10 cellular contexts compared by ENCODE assay signal in genomic region chr3:11136871-11137626, GRCh38. TPM values are rescaled to one million over a fixed set of nuclear protein-coding genes. Genes with fewer than 3 reads are reported as not detected.
DNase-seq lines count a peak whose midpoint lies in the region; ATAC-seq, FAIRE-seq and TF ChIP-seq lines count a peak whose summit lies in the region.
"Had no signal": no experiment of that assay in that cellular context is flagged by ENCODE, and none has a peak within 500 bp of the region (broad histone marks: within the 10 kb centered on the region; RNA-seq: fewer than 3 reads in every experiment).

No MANE protein-coding gene starts in this region.

- intact Hi-C loops in posterior cingulate gyrus (cut with DNase I), result no loop called here

- H3K4me3 ChIP-seq in fibroblast of lung (replicated peaks in 1 of 4; ENCODE audit: control extremely low read depth in 1 of 4, insufficient read depth in 1 of 4, low read depth in 3 of 4, low read length in 4 of 4), result peak overlapping the region in 2 of 4 experiments; percentile 39 to 55

- peak; percentile 98 for FAIRE-seq in RCC 7860 (lab: Jason Lieb, UNC)

- H3K27ac ChIP-seq in fibroblast of lung (ENCODE audit: insufficient read depth, low read length), result peak overlapping the region; percentile 92

- peak overlapping the region; percentile 30 for H3K9ac ChIP-seq in fibroblast of lung (ENCODE audit: insufficient read depth, low read length)

- no peak for TF ChIP-seq CTCF in fibroblast of lung (conservative IDR thresholded peaks at IDR 0.05 in 1 of 2, IDR thresholded peaks at IDR 0.05 in 1 of 2; ENCODE audit: low read depth in 1 of 2, low read length in 2 of 2)

- no peaks in the 10 kb centered on the region for H3K27me3 ChIP-seq in fibroblast of lung (ENCODE audit: control insufficient read depth, insufficient read depth, low read length)

- no peaks in the 10 kb centered on the region for H3K36me3 ChIP-seq in fibroblast of lung (ENCODE audit: control insufficient read depth, insufficient read depth, low read length)

- no peaks in the 10 kb centered on the region for H4K20me1 ChIP-seq in fibroblast of lung (ENCODE audit: control insufficient read depth, extremely low read depth, insufficient read depth, low read length)

- DNase-seq in Daoy (ENCODE audit: low read depth), result peak; percentile 97
- DNase-seq in RCC 7860 (ENCODE audit: low spot score), result peak; percentile 99
- DNase-seq in fibroblast of lung (ENCODE audit: low read depth in 2 of 2), result peak; percentile 100
- peak in 8 of 10 donors; percentile 37 to 95 (median 65) for DNase-seq in posterior cingulate gyrus
- no peak for DNase-seq in activated naive CD4-positive, alpha-beta T cell treated with anti-CD3 and anti-CD28 coated beads, Interleukin-2, amount 50 U/mL, for 16 hours
- no peak for DNase-seq in central memory CD4-positive, alpha-beta T cell
- DNase-seq: glutamatergic neuron, NCI-H345 had no signal

- peak overlapping the region; percentile 53 for H3K4me2 ChIP-seq in fibroblast of lung (ENCODE audit: extremely low read depth, insufficient read depth, low read length)

- peaks cover 13% of the 10 kb centered on the region for H3K4me1 ChIP-seq in fibroblast of lung (ENCODE audit: control insufficient read depth, extremely low read depth, insufficient read depth, low read length)

- H3K79me2 ChIP-seq in fibroblast of lung (ENCODE audit: control insufficient read depth, insufficient read depth, low read length), result no peaks in the 10 kb centered on the region

- no peaks in the 10 kb centered on the region for H3K9me3 ChIP-seq in fibroblast of lung (ENCODE audit: control insufficient read depth, insufficient read depth, low read depth, low read length)

- no peak for ATAC-seq in HG03039 (IDR thresholded peaks at IDR 0.05; ENCODE audit: unreplicated experiment)
- ATAC-seq in GM21723 (IDR thresholded peaks at IDR 0.05; ENCODE audit: unreplicated experiment), result no peak

- H2AFZ ChIP-seq in fibroblast of lung (ENCODE audit: low read length), result no peak overlapping the region

RNA-seq across cellular contexts. Expression of gene HRH1, which starts 17.2 kb away (rescaled TPM):
- 8.2 and 9.0 TPM in 2 replicates for total RNA-seq in Daoy (2014; rRNA removed; shearing (Covaris generic))
- 30.6 and 32.6 TPM in 2 replicates for total RNA-seq in fibroblast of lung
- 11.2 and 12.6 TPM in 2 replicates for polyA plus RNA-seq in fibroblast of lung
- 7.5 and 8.7 TPM in 2 replicates for polyA plus RNA-seq in fibroblast of lung (2012)
- polyA minus RNA-seq in fibroblast of lung (ENCODE audit: low replicate concordance), result 24.5 and 28.1 TPM in 2 replicates

Comparison
In these comparisons a context has a peak if more than half of its experiments do, and no peak if none do; other contexts are left out.
1. DNase-seq: peak in Daoy (single experiment), RCC 7860 (single experiment), fibroblast of lung (2 of 2) and posterior cingulate gyrus (8 of 10); none in activated naive CD4-positive, alpha-beta T cell treated with anti-CD3 and anti-CD28 coated beads, Interleukin-2, amount 50 U/mL, for 16 hours (single experiment) and central memory CD4-positive, alpha-beta T cell (single experiment).